ENCODE assay signal across 8 cellular contexts in genomic region chr15:85457392-85457968, GRCh38.
A peak's percentile ranks its signal among the peaks of the same experiment; 100 is the strongest.
DNase-seq lines count a peak whose midpoint lies in the region; ATAC-seq and TF ChIP-seq lines count a peak whose summit lies in the region.

No MANE protein-coding gene starts in this region.

- H3K27ac ChIP-seq in epithelial cell of prostate, result peak overlapping the region; percentile 86

- no peaks in the 10 kb centered on the region for H3K36me3 ChIP-seq in MG63

- H3K27me3 ChIP-seq in MG63, result no peaks in the 10 kb centered on the region

- ATAC-seq in GM19452 (IDR thresholded peaks at IDR 0.05; ENCODE audit: unreplicated experiment) (peak; percentile 79), HG03135 (IDR thresholded peaks at IDR 0.05; ENCODE audit: unreplicated experiment) (peak; percentile 82)

- no peak for TF ChIP-seq CTCF in GM10248 (IDR thresholded peaks at IDR 0.05; ENCODE audit: control extremely low read depth, extremely low read depth, low read depth, missing control alignments)

- no peak overlapping the region for H3K4me3 ChIP-seq in MG63

- DNase-seq in GM10248 (ENCODE audit: extremely low spot score) (peak; percentile 63), epithelial cell of prostate (ENCODE audit: low read depth, low spot score) (no peak), SW480 (ENCODE audit: low spot score) (no peak), COLO829 (ENCODE audit: low spot score) (no peak), MG63 (no peak), NCI-H1105 (lab: John Stamatoyannopoulos, UW) (no peak)

- no peaks in the 10 kb centered on the region for H3K9me3 ChIP-seq in MG63

- CTCF ChIA-PET in GM10248 (lab: Yijun Ruan, JAX), result interaction anchor here (0.7 to 2.1 kb wide), 9 partner anchors 11 to 91 kb away, joined by 3 to 8 read pairs (median 4); no protein-coding TSS in a partner anchor

- POLR2A ChIA-PET in GM10248 (lab: Yijun Ruan, JAX), result interaction anchor here (0.7 to 1.7 kb wide), 4 partner anchors 18 to 76 kb away, joined by 3 to 8 read pairs (median 4); no protein-coding TSS in a partner anchor
